8 cellular contexts compared by ENCODE assay signal in the genomic region with DNA sequence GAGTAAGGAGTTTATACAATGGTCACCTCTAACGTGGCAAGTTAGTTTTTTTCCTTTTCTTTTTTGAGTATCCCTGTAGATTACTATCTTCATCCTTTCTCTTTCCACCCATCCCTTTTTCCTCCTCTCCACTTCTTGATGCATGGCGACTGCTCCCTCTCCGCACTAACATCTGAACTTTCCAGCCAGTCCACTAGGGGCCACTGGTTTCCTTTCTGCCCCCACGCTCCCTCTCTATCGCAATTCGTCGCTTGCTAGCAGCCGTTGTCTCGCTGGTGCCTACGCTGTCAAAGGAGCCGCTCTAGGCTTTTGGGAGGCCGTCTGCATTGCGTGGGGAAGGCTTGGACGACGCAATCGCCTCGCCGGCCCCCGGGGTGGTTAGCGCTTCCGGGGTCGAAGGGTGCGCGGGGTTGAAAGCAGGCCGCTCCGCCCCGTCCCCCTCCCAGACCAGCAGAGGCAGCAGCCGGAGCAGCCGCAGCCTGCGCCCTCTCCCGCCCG. TPM values are rescaled to one million over a fixed set of nuclear protein-coding genes. Genes with fewer than 3 reads are reported as not detected.
DNase-seq lines count a peak whose midpoint lies in the region; ATAC-seq and TF ChIP-seq lines count a peak whose summit lies in the region.

A gene (plus strand): TSS at position 442 of the 498 bp plus-strand sequence. CDS start 2,699 bp downstream, outside the sequence.

- H3K27me3 Mint-ChIP-seq in GM23338 (ENCODE audit: insufficient read depth, low read depth, poor library complexity) = peaks cover 18% of the 10 kb centered on the region
- H3K27me3 Mint-ChIP-seq in activated T-helper 2 cell treated with anti-CD3 and anti-CD28 coated beads, Interferon-gamma antibody, Interleukin-2, Interleukin-4, amounts not matched to agents 10 μg/mL and 5 μg/mL and 100 μg/mL, durations not matched to agents 14 hours and 24 hours and 36 hours (ENCODE audit: low read depth) = no peaks in the 10 kb centered on the region
- H3K27me3 Mint-ChIP-seq in natural killer cell treated with Interleukin-12 subunit alpha and Interleukin-12 subunit beta and Interleukin-15 and Interleukin-18, amount 100 ng/mL, for 72 hours = no peaks in the 10 kb centered on the region
- no peaks in the 10 kb centered on the region for H3K27me3 Mint-ChIP-seq in stimulated activated naive CD8-positive, alpha-beta T cell treated with anti-CD3 and anti-CD28 coated beads, Interleukin-15, Interleukin-2, amounts not matched to agents 100 ng/mL and 50 ng/mL, for 24 hours

- H3K4me1 ChIP-seq in GM23338 (ENCODE audit: insufficient read depth) = peaks cover 9% of the 10 kb centered on the region; the same call in 1 of the 2 replicates

- H3K4me3 ChIP-seq in GM23338 (peak within 1 kb of the TSS; percentile 77), fibroblast of mammary gland (ENCODE audit: control insufficient read depth, low read depth, low read length) (peak within 1 kb of the TSS; percentile 82)

- H3F3A ChIP-seq in GM23338 (replicated peaks; ENCODE audit: low read depth) = peaks cover 30% of the 10 kb centered on the region

- H3K4me2 ChIP-seq in GM23338 = peak within 1 kb of the TSS; percentile 77

- H3K27ac ChIP-seq in GM23338 (ENCODE audit: low read depth) (peak within 1 kb of the TSS; percentile 98), RWPE1 (peak within 1 kb of the TSS; percentile 89)

- POLR2A ChIA-PET in RWPE1 (lab: Yijun Ruan, JAX; ENCODE audit: low non-redundant PET) = no interaction called here

- ATAC-seq in GM23338 = peak; percentile 93
- peak; percentile 97 to 98 for ATAC-seq in natural killer cell treated with Interleukin-12 subunit alpha and Interleukin-12 subunit beta and Interleukin-15 and Interleukin-18, amount 100 ng/mL, for 72 hours

- no peak within 1 kb of the TSS for H2AFZ ChIP-seq in GM23338

- H3K27ac Mint-ChIP-seq in GM23338 = peak within 1 kb of the TSS; percentile 100
- peak within 1 kb of the TSS; percentile 100 for H3K27ac Mint-ChIP-seq in activated T-helper 2 cell treated with anti-CD3 and anti-CD28 coated beads, Interferon-gamma antibody, Interleukin-2, Interleukin-4, amounts not matched to agents 10 μg/mL and 5 μg/mL and 100 μg/mL, durations not matched to agents 14 hours and 24 hours and 36 hours
- H3K27ac Mint-ChIP-seq in natural killer cell treated with Interleukin-12 subunit alpha and Interleukin-12 subunit beta and Interleukin-15 and Interleukin-18, amount 100 ng/mL, for 72 hours = peak within 1 kb of the TSS; percentile 69 to 83
- H3K27ac Mint-ChIP-seq in stimulated activated naive CD8-positive, alpha-beta T cell treated with anti-CD3 and anti-CD28 coated beads, Interleukin-15, Interleukin-2, amounts not matched to agents 100 ng/mL and 50 ng/mL, for 24 hours = peak within 1 kb of the TSS; percentile 99

- peaks cover 31% of the 10 kb centered on the region for H3K36me3 ChIP-seq in GM23338 (ENCODE audit: insufficient read depth)

- CTCF ChIA-PET in RWPE1 (lab: Yijun Ruan, JAX) = interaction anchor here (0.6 kb wide), 1 partner anchor 89 kb away, joined by 5 read pairs; no protein-coding TSS in a partner anchor

- H3K4me1 Mint-ChIP-seq in GM23338 = peaks cover 30% of the 10 kb centered on the region
- peaks cover 35% of the 10 kb centered on the region for H3K4me1 Mint-ChIP-seq in activated T-helper 2 cell treated with anti-CD3 and anti-CD28 coated beads, Interferon-gamma antibody, Interleukin-2, Interleukin-4, amounts not matched to agents 10 μg/mL and 5 μg/mL and 100 μg/mL, durations not matched to agents 14 hours and 24 hours and 36 hours (ENCODE audit: low read depth)
- H3K4me1 Mint-ChIP-seq in natural killer cell treated with Interleukin-12 subunit alpha and Interleukin-12 subunit beta and Interleukin-15 and Interleukin-18, amount 100 ng/mL, for 72 hours (ENCODE audit: low read depth in 2 of 2) = peaks cover 35 to 36% of the 10 kb centered on the region in 2 donors
- peaks cover 46% of the 10 kb centered on the region for H3K4me1 Mint-ChIP-seq in stimulated activated naive CD8-positive, alpha-beta T cell treated with anti-CD3 and anti-CD28 coated beads, Interleukin-15, Interleukin-2, amounts not matched to agents 100 ng/mL and 50 ng/mL, for 24 hours (ENCODE audit: low read depth)

- H3K36me3 Mint-ChIP-seq in GM23338 (ENCODE audit: low read depth) = peaks cover 51% of the 10 kb centered on the region
- H3K36me3 Mint-ChIP-seq in activated T-helper 2 cell treated with anti-CD3 and anti-CD28 coated beads, Interferon-gamma antibody, Interleukin-2, Interleukin-4, amounts not matched to agents 10 μg/mL and 5 μg/mL and 100 μg/mL, durations not matched to agents 14 hours and 24 hours and 36 hours (ENCODE audit: low read depth) = peaks cover 59% of the 10 kb centered on the region
- peaks cover 32% of the 10 kb centered on the region for H3K36me3 Mint-ChIP-seq in natural killer cell treated with Interleukin-12 subunit alpha and Interleukin-12 subunit beta and Interleukin-15 and Interleukin-18, amount 100 ng/mL, for 72 hours
- H3K36me3 Mint-ChIP-seq in stimulated activated naive CD8-positive, alpha-beta T cell treated with anti-CD3 and anti-CD28 coated beads, Interleukin-15, Interleukin-2, amounts not matched to agents 100 ng/mL and 50 ng/mL, for 24 hours (ENCODE audit: low read depth) = peaks cover 58% of the 10 kb centered on the region

- peaks cover 46% of the 10 kb centered on the region for H3K79me2 ChIP-seq in GM23338 (replicated peaks; ENCODE audit: insufficient read depth)

- H3K4me3 Mint-ChIP-seq in GM23338 = peak within 1 kb of the TSS; percentile 97
- H3K4me3 Mint-ChIP-seq in activated T-helper 2 cell treated with anti-CD3 and anti-CD28 coated beads, Interferon-gamma antibody, Interleukin-2, Interleukin-4, amounts not matched to agents 10 μg/mL and 5 μg/mL and 100 μg/mL, durations not matched to agents 14 hours and 24 hours and 36 hours (ENCODE audit: low read depth) = peak within 1 kb of the TSS; percentile 100
- H3K4me3 Mint-ChIP-seq in natural killer cell treated with Interleukin-12 subunit alpha and Interleukin-12 subunit beta and Interleukin-15 and Interleukin-18, amount 100 ng/mL, for 72 hours = peak within 1 kb of the TSS; percentile 77
- H3K4me3 Mint-ChIP-seq in stimulated activated naive CD8-positive, alpha-beta T cell treated with anti-CD3 and anti-CD28 coated beads, Interleukin-15, Interleukin-2, amounts not matched to agents 100 ng/mL and 50 ng/mL, for 24 hours = peak within 1 kb of the TSS; percentile 94

- DNase-seq in EL (peak; percentile 99), GM23338 (ENCODE audit: low spot score) (peak; percentile 99), RWPE1 (ENCODE audit: low spot score) (peak; percentile 97), fibroblast of mammary gland (ENCODE audit: low read depth) (peak; percentile 99)
- peak; percentile 97 for DNase-seq in activated T-helper 2 cell treated with anti-CD3 and anti-CD28 coated beads, Interferon-gamma antibody, Interleukin-2, Interleukin-4, amounts not matched to agents 10 μg/mL and 5 μg/mL and 100 μg/mL, durations not matched to agents 14 hours and 24 hours and 36 hours (ENCODE audit: low spot score)
- peak; percentile 99 for DNase-seq in natural killer cell treated with Interleukin-12 subunit alpha and Interleukin-12 subunit beta and Interleukin-15 and Interleukin-18, amount 100 ng/mL, for 72 hours (ENCODE audit: low spot score)

- H3K27me3 ChIP-seq in GM23338 (ENCODE audit: insufficient read depth) = no peaks in the 10 kb centered on the region

- H3K9me2 ChIP-seq in GM23338 (ENCODE audit: insufficient read depth) = no peaks in the 10 kb centered on the region

- intact Hi-C loops in activated T-helper 2 cell treated with anti-CD3 and anti-CD28 coated beads, Interferon-gamma antibody, Interleukin-2, Interleukin-4, amounts not matched to agents 10 μg/mL and 5 μg/mL and 100 μg/mL, durations not matched to agents 14 hours and 24 hours and 36 hours (cut with micrococcal nuclease) = loop anchor here (1.0 kb wide), 2 partner anchors 10 to 50 kb away; a partner anchor contains a TSS

- H4K20me1 ChIP-seq in GM23338 (replicated peaks; ENCODE audit: insufficient read depth) = peaks cover 40% of the 10 kb centered on the region

- TF ChIP-seq CTCF in GM23338 (conservative IDR thresholded peaks at IDR 0.05; ENCODE audit: low read depth in 2 of 2) (peak; percentile 81 to 89), LNCAP (IDR thresholded peaks at IDR 0.05) (peak; percentile 90), RWPE1 (conservative IDR thresholded peaks at IDR 0.05; ENCODE audit: low read depth) (peak; percentile 88), fibroblast of mammary gland (conservative IDR thresholded peaks at IDR 0.05; ENCODE audit: control insufficient read depth, insufficient read depth, low read depth, low read length) (peak; percentile 88)

- no peaks in the 10 kb centered on the region for H3K9me3 Mint-ChIP-seq in GM23338
- no peaks in the 10 kb centered on the region for H3K9me3 Mint-ChIP-seq in activated T-helper 2 cell treated with anti-CD3 and anti-CD28 coated beads, Interferon-gamma antibody, Interleukin-2, Interleukin-4, amounts not matched to agents 10 μg/mL and 5 μg/mL and 100 μg/mL, durations not matched to agents 14 hours and 24 hours and 36 hours
- no peaks in the 10 kb centered on the region for H3K9me3 Mint-ChIP-seq in natural killer cell treated with Interleukin-12 subunit alpha and Interleukin-12 subunit beta and Interleukin-15 and Interleukin-18, amount 100 ng/mL, for 72 hours
- no peaks in the 10 kb centered on the region for H3K9me3 Mint-ChIP-seq in stimulated activated naive CD8-positive, alpha-beta T cell treated with anti-CD3 and anti-CD28 coated beads, Interleukin-15, Interleukin-2, amounts not matched to agents 100 ng/mL and 50 ng/mL, for 24 hours

TF ChIP-seq in GM23338, 12 proteins besides CTCF, POLR2A, EP300 and RAD21 (continues in another document):
- TF ChIP-seq ZNF114 (CRISPR knock-in tag; IDR thresholded peaks at IDR 0.05) (no peak), ZNF331 (CRISPR knock-in tag; IDR thresholded peaks at IDR 0.05; ENCODE audit: low read depth) (no peak)
- TF ChIP-seq, protein P1, sequence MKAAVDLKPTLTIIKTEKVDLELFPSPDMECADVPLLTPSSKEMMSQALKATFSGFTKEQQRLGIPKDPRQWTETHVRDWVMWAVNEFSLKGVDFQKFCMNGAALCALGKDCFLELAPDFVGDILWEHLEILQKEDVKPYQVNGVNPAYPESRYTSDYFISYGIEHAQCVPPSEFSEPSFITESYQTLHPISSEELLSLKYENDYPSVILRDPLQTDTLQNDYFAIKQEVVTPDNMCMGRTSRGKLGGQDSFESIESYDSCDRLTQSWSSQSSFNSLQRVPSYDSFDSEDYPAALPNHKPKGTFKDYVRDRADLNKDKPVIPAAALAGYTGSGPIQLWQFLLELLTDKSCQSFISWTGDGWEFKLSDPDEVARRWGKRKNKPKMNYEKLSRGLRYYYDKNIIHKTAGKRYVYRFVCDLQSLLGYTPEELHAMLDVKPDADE (IDR thresholded peaks at IDR 0.05) = peak; percentile 88

RNA-seq across cellular contexts. Expression of the gene that starts here (rescaled TPM):
- total RNA-seq in GM23338 (2014; rRNA removed; shearing (Covaris generic)) = 676 and 713 TPM in 2 replicates
- 397 and 473 TPM in 2 replicates for polyA plus RNA-seq in GM23338 (2016; fragmentation: Nextera tagmentation; extraction: Ambion mirVana)
- 985 and 1,001 TPM in 2 replicates for total RNA-seq in activated T-helper 2 cell treated with anti-CD3 and anti-CD28 coated beads, Interferon-gamma antibody, Interleukin-2, Interleukin-4, amounts not matched to agents 10 μg/mL and 5 μg/mL and 100 μg/mL, durations not matched to agents 14 hours and 24 hours and 36 hours
- total RNA-seq in natural killer cell treated with Interleukin-12 subunit alpha and Interleukin-12 subunit beta and Interleukin-15 and Interleukin-18, amount 100 ng/mL, for 72 hours = 100 to 1,000 TPM; 641 to 747 TPM

Comparison
In these comparisons a context has a peak if more than half of its experiments do, and no peak if none do; other contexts are left out.
1. Peak in every context shown above with its lines: DNase-seq, ATAC-seq, H3K4me3 ChIP-seq and H3K27ac ChIP-seq.